ENCODE assay signal across 22 cellular contexts in the genomic region with DNA sequence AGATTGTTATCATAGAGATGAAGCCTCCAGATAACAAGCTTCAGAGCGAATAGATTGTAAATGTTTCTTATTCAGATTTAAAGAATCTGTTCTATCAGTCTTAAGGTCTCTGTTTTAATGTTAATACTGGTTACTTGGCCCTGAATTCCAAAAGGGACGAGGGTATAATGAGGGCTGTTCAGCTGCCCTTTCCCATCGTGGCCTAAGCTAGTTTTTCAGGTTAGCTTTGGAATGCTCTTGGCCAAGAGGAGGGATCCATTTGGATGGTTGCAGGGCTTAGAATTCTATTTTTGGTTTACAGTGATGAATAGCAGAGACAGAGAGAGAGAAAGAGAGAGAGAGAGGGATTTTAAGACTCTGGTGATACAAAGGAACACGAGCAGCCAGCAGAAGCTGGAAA.
DNase-seq lines count a peak whose midpoint lies in the region; ATAC-seq and TF ChIP-seq lines count a peak whose summit lies in the region.
"Had no signal": no experiment of that assay in that cellular context is flagged by ENCODE, and none has a peak within 500 bp of the region (broad histone marks: within the 10 kb centered on the region; RNA-seq: fewer than 3 reads in every experiment).

No MANE protein-coding gene starts in this region.

- H2BK120ac ChIP-seq in H9 (ENCODE audit: low read depth, low read length, poor library complexity, severe bottlenecking), result no peak overlapping the region

- peak; percentile 39; the same call in 1 of the 2 replicates for ATAC-seq in WTC11
- ATAC-seq: A549, HCT116 had no signal

- no peak overlapping the region for H2BK20ac ChIP-seq in H9 (ENCODE audit: low read depth, low read length, poor library complexity, severe bottlenecking)

- no peak overlapping the region for H3T11ph ChIP-seq in H9 (ENCODE audit: low read length)

- no peak overlapping the region for H3K9ac ChIP-seq in H9 (ENCODE audit: extremely low read depth, insufficient read length, low read length)
- H3K9ac ChIP-seq: BLaER1 treated with 17β-estradiol and CSF1 and Interleukin-3, amounts not matched to agents 10 nM and 100 nM; GM23248 had no signal

- H4K20me1 ChIP-seq in H9 (ENCODE audit: control insufficient read depth, insufficient read depth, insufficient read length), result no peaks in the 10 kb centered on the region
- H4K20me1 ChIP-seq: BLaER1 treated with 17β-estradiol and CSF1 and Interleukin-3, amounts not matched to agents 10 nM and 100 nM had no signal

- H3K27ac Mint-ChIP-seq in H9 (peak overlapping the region in 2 of 3 experiments; percentile 34 to 75; a peak in 4 of 7 replicates), WTC11 (no peak overlapping the region), nephron progenitor cell (peak overlapping the region; percentile 84)
- H3K27ac Mint-ChIP-seq: CD4-positive, alpha-beta memory T cell had no signal

- intact Hi-C loops in prostate gland (cut with DNase I), result no loop called here
- intact Hi-C loops in esophagus muscularis mucosa (cut with DNase I), result no loop called here

- H2AFZ ChIP-seq in H9 (ENCODE audit: low read length), result no peak overlapping the region
- H2AFZ ChIP-seq: GM23248 had no signal

- H3K56ac ChIP-seq in H9 (ENCODE audit: insufficient read length, low read depth, low read length), result no peak overlapping the region

- H3K18ac ChIP-seq in H9 (ENCODE audit: insufficient read length, low read depth, low read length), result no peak overlapping the region

- no peak overlapping the region for H3K14ac ChIP-seq in H9 (ENCODE audit: insufficient read depth, low read length)

- POLR2A ChIA-PET in WTC11 (lab: Charles Lee), result no interaction called here

- no peaks in the 10 kb centered on the region for H3K9me3 ChIP-seq in H9 (ENCODE audit: control insufficient read depth, low read depth, low read length)
- no peaks in the 10 kb centered on the region for H3K9me3 ChIP-seq in prostate gland
- no peaks in the 10 kb centered on the region for H3K9me3 ChIP-seq in esophagus muscularis mucosa
- H3K9me3 ChIP-seq: A549; BE2C; BLaER1 treated with 17β-estradiol and CSF1 and Interleukin-3, amounts not matched to agents 10 nM and 100 nM had no signal

- no peak for TF ChIP-seq EP300 in esophagus muscularis mucosa (IDR thresholded peaks at IDR 0.05)

- H4K8ac ChIP-seq in H9 (replicated peaks; ENCODE audit: insufficient read length, low read depth, low read length), result no peak overlapping the region

- H4K91ac ChIP-seq in H9 (ENCODE audit: insufficient read length, low read depth, low read length), result no peak overlapping the region

- no peaks in the 10 kb centered on the region for H3K23me2 ChIP-seq in H9 (ENCODE audit: insufficient read length, low read depth, low read length, poor library complexity, severe bottlenecking)

- CTCF ChIA-PET in WTC11 (lab: Charles Lee), result no interaction called here

- H3K4me3 ChIP-seq in prostate gland (no peak overlapping the region), esophagus muscularis mucosa (no peak overlapping the region)
- H3K4me3 ChIP-seq: A549; BLaER1 treated with 17β-estradiol and CSF1 and Interleukin-3, amounts not matched to agents 10 nM and 100 nM; GM23248 had no signal

- H3K4me2 ChIP-seq in H9 (ENCODE audit: insufficient read depth, insufficient read length, low read length), result no peak overlapping the region
- H3K4me2 ChIP-seq: A549; BLaER1 treated with 17β-estradiol and CSF1 and Interleukin-3, amounts not matched to agents 10 nM and 100 nM had no signal

- no peak overlapping the region for H3K4ac ChIP-seq in H9 (ENCODE audit: low read depth, low read length)

- WGBS in H9 (ENCODE audit: extremely low coverage, insufficient read length, low lambda C conversion rate), result no CpG with 5 or more reads among the region's 4 CpGs
- 48% methylated on average over 4 of the region's 4 CpGs for WGBS in prostate gland
- WGBS in esophagus muscularis mucosa, result 54% methylated on average over 4 of the region's 4 CpGs

- H3K4me1 Mint-ChIP-seq in H9 (peaks cover 6 to 10% of the 10 kb centered on the region in 2 experiments), WTC11 (peaks cover 8% of the 10 kb centered on the region), nephron progenitor cell (peaks cover 6% of the 10 kb centered on the region)
- H3K4me1 Mint-ChIP-seq: CD14-positive monocyte; CD4-positive, alpha-beta memory T cell had no signal

- no peaks in the 10 kb centered on the region for H3K36me3 ChIP-seq in prostate gland
- H3K36me3 ChIP-seq in esophagus muscularis mucosa, result no peaks in the 10 kb centered on the region
- H3K36me3 ChIP-seq: BE2C; BLaER1 treated with 17β-estradiol and CSF1 and Interleukin-3, amounts not matched to agents 10 nM and 100 nM had no signal

- H3K4me1 ChIP-seq in H9 (ENCODE audit: insufficient read depth, low read length) (no peaks in the 10 kb centered on the region; the same call in 1 of the 2 replicates), prostate gland (replicated peaks) (no peaks in the 10 kb centered on the region), esophagus muscularis mucosa (no peaks in the 10 kb centered on the region)
- H3K4me1 ChIP-seq: A549; BE2C; BLaER1 treated with 17β-estradiol and CSF1 and Interleukin-3, amounts not matched to agents 10 nM and 100 nM had no signal

- H2BK15ac ChIP-seq in H9 (ENCODE audit: low read depth, low read length), result no peak overlapping the region

- TF ChIP-seq CTCF in H9 (conservative IDR thresholded peaks at IDR 0.05) (no peak), WTC11 (IDR thresholded peaks at IDR 0.05) (no peak), nephron progenitor cell (IDR thresholded peaks at IDR 0.05) (no peak), prostate gland (IDR thresholded peaks at IDR 0.05) (no peak), esophagus muscularis mucosa (IDR thresholded peaks at IDR 0.05) (no peak)

- no peaks in the 10 kb centered on the region for H3K79me1 ChIP-seq in H9 (ENCODE audit: insufficient read depth, low read depth, low read length, poor library complexity, severe bottlenecking)

- H2AK5ac ChIP-seq in H9 (ENCODE audit: insufficient read length, low read length), result no peak overlapping the region

- H4K5ac ChIP-seq in H9 (ENCODE audit: insufficient read length, low read depth, low read length), result no peak overlapping the region

- no peaks in the 10 kb centered on the region for H3K79me2 ChIP-seq in H9 (ENCODE audit: insufficient read depth, low read length)

- H3K27me3 Mint-ChIP-seq in H9 (ENCODE audit: low read depth) (no peaks in the 10 kb centered on the region; the same call in 1 of the 2 replicates), WTC11 (ENCODE audit: low read depth) (no peaks in the 10 kb centered on the region), nephron progenitor cell (ENCODE audit: low read depth, poor library complexity) (no peaks in the 10 kb centered on the region)

- peak; percentile 44 for DNase-seq in ELF-1 (ENCODE audit: low read depth, low spot score)
- no peak for DNase-seq in H9
- DNase-seq in WTC11 (ENCODE audit: low spot score), result no peak
- DNase-seq in nephron progenitor cell, result no peak
- no peak for DNase-seq in prostate gland (ENCODE audit: low spot score)
- DNase-seq in esophagus muscularis mucosa (ENCODE audit: extremely low spot score), result no peak
- DNase-seq in putamen (ENCODE audit: low spot score), result no peak
- DNase-seq in NCI-H128 (lab: John Stamatoyannopoulos, UW; ENCODE audit: unreplicated experiment), result no peak
- DNase-seq: 8988T; ACHN; AML-193; BE2C; Calu3; CD4-positive, alpha-beta memory T cell; COR-L47; DMS53; DMS79 treated with DMSO at 0.1 percent for 48 hours; GM23248 had no signal

- no peak overlapping the region for H2BK12ac ChIP-seq in H9 (ENCODE audit: insufficient read length, low read depth, low read length)

- no peak overlapping the region for H3K27ac ChIP-seq in H9 (ENCODE audit: insufficient read length, low read depth, low read length)
- H3K27ac ChIP-seq in prostate gland, result no peak overlapping the region
- H3K27ac ChIP-seq in esophagus muscularis mucosa (replicated peaks in 1 of 4), result no peak overlapping the region
- H3K27ac ChIP-seq: A549; BLaER1 treated with 17β-estradiol and CSF1 and Interleukin-3, amounts not matched to agents 10 nM and 100 nM; GM23248 had no signal

- H3K23ac ChIP-seq in H9 (ENCODE audit: insufficient read length, low read depth, low read length), result no peak overlapping the region

- no peak overlapping the region for H2BK5ac ChIP-seq in H9 (ENCODE audit: insufficient read length, low read length)

- H3K9me3 Mint-ChIP-seq in H9, result peaks cover 0 to 2% of the 10 kb centered on the region in 2 experiments; a peak in 2 of 5 replicates
- peaks cover 9% of the 10 kb centered on the region for H3K9me3 Mint-ChIP-seq in WTC11
- H3K9me3 Mint-ChIP-seq in nephron progenitor cell, result no peaks in the 10 kb centered on the region
- H3K9me3 Mint-ChIP-seq: CD4-positive, alpha-beta memory T cell had no signal

- TF ChIP-seq POLR2A in prostate gland (IDR thresholded peaks at IDR 0.05), result no peak
- no peak for TF ChIP-seq POLR2A in esophagus muscularis mucosa (IDR thresholded peaks at IDR 0.05; ENCODE audit: low read depth)

- no peaks in the 10 kb centered on the region for H3K27me3 ChIP-seq in H9 (ENCODE audit: insufficient read depth, low read length)
- no peaks in the 10 kb centered on the region for H3K27me3 ChIP-seq in prostate gland (replicated peaks; ENCODE audit: insufficient read depth)
- H3K27me3 ChIP-seq in esophagus muscularis mucosa, result no peaks in the 10 kb centered on the region
- H3K27me3 ChIP-seq: BE2C; BLaER1 treated with 17β-estradiol and CSF1 and Interleukin-3, amounts not matched to agents 10 nM and 100 nM had no signal

- no peak overlapping the region for H3K4me3 Mint-ChIP-seq in H9
- no peak overlapping the region for H3K4me3 Mint-ChIP-seq in WTC11
- no peak overlapping the region for H3K4me3 Mint-ChIP-seq in nephron progenitor cell
- H3K4me3 Mint-ChIP-seq: CD14-positive monocyte; CD4-positive, alpha-beta memory T cell had no signal

- H3K36me3 Mint-ChIP-seq in H9 (ENCODE audit: insufficient read depth in 1 of 3, low read depth in 3 of 3) (no peaks in the 10 kb centered on the region), WTC11 (no peaks in the 10 kb centered on the region), nephron progenitor cell (ENCODE audit: low read depth) (no peaks in the 10 kb centered on the region)
- H3K36me3 Mint-ChIP-seq: CD14-positive monocyte; CD4-positive, alpha-beta memory T cell had no signal

TF ChIP-seq in WTC11, 78 proteins besides CTCF, POLR2A, EP300 and RAD21 (continues in another document):
- TF ChIP-seq SP1 (CRISPR knock-in tag; conservative IDR thresholded peaks at IDR 0.05) (no peak), CBFB (CRISPR knock-in tag; IDR thresholded peaks at IDR 0.05; ENCODE audit: low read depth) (no peak)
- TF ChIP-seq, protein P1, sequence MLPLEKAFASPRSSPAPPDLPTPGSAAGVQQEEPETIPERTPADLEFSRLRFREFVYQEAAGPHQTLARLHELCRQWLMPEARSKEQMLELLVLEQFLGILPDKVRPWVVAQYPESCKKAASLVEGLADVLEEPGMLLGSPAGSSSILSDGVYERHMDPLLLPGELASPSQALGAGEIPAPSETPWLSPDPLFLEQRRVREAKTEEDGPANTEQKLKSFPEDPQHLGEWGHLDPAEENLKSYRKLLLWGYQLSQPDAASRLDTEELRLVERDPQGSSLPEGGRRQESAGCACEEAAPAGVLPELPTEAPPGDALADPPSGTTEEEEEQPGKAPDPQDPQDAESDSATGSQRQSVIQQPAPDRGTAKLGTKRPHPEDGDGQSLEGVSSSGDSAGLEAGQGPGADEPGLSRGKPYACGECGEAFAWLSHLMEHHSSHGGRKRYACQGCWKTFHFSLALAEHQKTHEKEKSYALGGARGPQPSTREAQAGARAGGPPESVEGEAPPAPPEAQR (CRISPR knock-in tag; IDR thresholded peaks at IDR 0.05), result no peak
